ENCODE assay signal across 1 cellular context in genomic region chr4:184958839-184959238, GRCh38.
TF ChIP-seq lines count a peak whose summit lies in the region.

No MANE protein-coding gene starts in this region.

TF ChIP-seq in GM23338, 12 proteins besides CTCF, POLR2A, EP300 and RAD21 (continued from another document):
- no peak for TF ChIP-seq ETS1 (IDR thresholded peaks at IDR 0.05)
